In the genomic region with DNA sequence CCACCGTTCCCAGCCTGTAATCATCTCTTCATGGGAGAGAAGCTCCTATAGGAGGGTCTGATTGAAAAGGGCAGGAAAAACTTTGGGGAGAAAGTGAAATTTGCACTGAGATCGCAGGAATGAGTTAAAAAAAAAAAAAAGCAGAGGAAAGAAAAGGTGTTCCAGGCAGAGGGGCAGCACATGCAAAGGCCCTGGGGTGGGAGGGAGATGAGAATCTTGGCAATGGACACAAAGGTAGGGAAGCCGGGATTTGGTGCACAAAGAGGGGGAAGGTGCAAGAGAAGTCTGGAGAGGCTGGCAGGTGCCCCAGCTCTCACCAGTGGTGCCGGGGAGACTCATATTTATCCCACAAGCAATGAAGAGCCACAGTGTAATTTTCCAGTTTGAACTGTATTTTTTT, we compare ENCODE assay signal across 11 cellular contexts. TPM values are rescaled to one million over a fixed set of nuclear protein-coding genes. Genes with fewer than 3 reads are reported as not detected.
"Had no signal": no experiment of that assay in that cellular context is flagged by ENCODE, and none has a peak within 500 bp of the region (broad histone marks: within the 10 kb centered on the region; RNA-seq: fewer than 3 reads in every experiment).

No MANE protein-coding gene starts in this region.

- H3K9me3 Mint-ChIP-seq: IgD-negative memory B cell had no signal

- H3K9ac ChIP-seq: GM23248 had no signal

- H3K9me3 ChIP-seq: HAP-1 had no signal

- DNase-seq: GM23248, GOT3, H7, KG1 had no signal

- ATAC-seq: HCT116, HepG2 had no signal

- H3K4me3 ChIP-seq: GM23248, HAP-1 had no signal

- H3K4me1 ChIP-seq: HAP-1 had no signal

- H3K27ac ChIP-seq: GM23248, HL-60 had no signal

- H3K4me1 Mint-ChIP-seq: IgD-negative memory B cell had no signal

- H3K36me3 Mint-ChIP-seq: IgD-negative memory B cell had no signal

- H2AFZ ChIP-seq: GM23248 had no signal

- H3K36me3 ChIP-seq: HAP-1 had no signal

- H3K27ac Mint-ChIP-seq: IgD-negative memory B cell had no signal

RNA-seq across cellular contexts. Expression of a gene that starts 16.4 kb away (rescaled TPM):
- total RNA-seq: GM23248, H4, H7, HepG2, HT1080 had no signal
- polyA plus RNA-seq: GM23248, HepG2, IgD-negative memory B cell had no signal

RNA-seq across cellular contexts. Expression of a gene that starts 30.7 kb away (rescaled TPM):
- total RNA-seq: HepG2 had no signal
- polyA plus RNA-seq: HepG2 had no signal

RNA-seq across cellular contexts. Expression of a gene that starts 34.3 kb away (rescaled TPM):
- total RNA-seq: HepG2 had no signal
- polyA plus RNA-seq: HepG2, IgD-negative memory B cell had no signal

RNA-seq across cellular contexts. Expression of a gene that starts 36.3 kb away (rescaled TPM):
- total RNA-seq: GM23248, H4, H7, HepG2, HT1080 had no signal
- polyA plus RNA-seq: GM23248, IgD-negative memory B cell had no signal
